In genomic region chr18:74511823-74512222, GRCh38 we compare ENCODE assay signal across 30 cellular contexts. TPM values are rescaled to one million over a fixed set of nuclear protein-coding genes. Genes with fewer than 3 reads are reported as not detected.
DNase-seq lines count a peak whose midpoint lies in the region; ATAC-seq, FAIRE-seq and TF ChIP-seq lines count a peak whose summit lies in the region.
"Had no signal": no experiment of that assay in that cellular context is flagged by ENCODE, and none has a peak within 500 bp of the region (broad histone marks: within the 10 kb centered on the region; RNA-seq: fewer than 3 reads in every experiment).

No MANE protein-coding gene starts in this region.

- FAIRE-seq in RCC 7860 (lab: Jason Lieb, UNC), result no peak
- FAIRE-seq: bronchial epithelial cell, HepG2, islet of Langerhans had no signal

- in situ Hi-C loops in Panc1 (cut with HindIII; ENCODE audit: low pct_unique_long_range_greater_than_20kb, low sequenced_read_pairs), result no loop called here

- no peak for TF ChIP-seq CTCF in Panc1 (IDR thresholded peaks at IDR 0.05)
- no peak for TF ChIP-seq CTCF in coronary artery (IDR thresholded peaks at IDR 0.05)
- TF ChIP-seq CTCF in osteoblast (IDR thresholded peaks at IDR 0.05; ENCODE audit: extremely low read depth, low read depth, low read length), result no peak

- H3K9me3 ChIP-seq in Panc1 (ENCODE audit: control insufficient read depth, insufficient read depth, low read depth, low read length), result no peaks in the 10 kb centered on the region
- no peaks in the 10 kb centered on the region for H3K9me3 ChIP-seq in osteoblast (ENCODE audit: low read depth, low read length)
- H3K9me3 ChIP-seq: BLaER1 treated with 17β-estradiol and CSF1 and Interleukin-3, amounts not matched to agents 10 nM and 100 nM; colonic mucosa; HAP-1; neutrophil; thoracic aorta had no signal

- H3K79me2 ChIP-seq in osteoblast (ENCODE audit: insufficient read depth, low read length), result no peaks in the 10 kb centered on the region

- 0 out of 2 replicates have a peak, but pooled peaks cover 4% of the 10 kb centered on the region for H3K4me1 ChIP-seq in Panc1 (ENCODE audit: control insufficient read depth, insufficient read depth, low read length)
- H3K4me1 ChIP-seq in osteoblast (ENCODE audit: insufficient read depth, low read length), result no peaks in the 10 kb centered on the region
- H3K4me1 ChIP-seq: colonic mucosa, HAP-1 had no signal

- no peaks in the 10 kb centered on the region for H3K27me3 ChIP-seq in Panc1 (ENCODE audit: control insufficient read depth, insufficient read depth, low read length)
- no peaks in the 10 kb centered on the region for H3K27me3 ChIP-seq in osteoblast (ENCODE audit: insufficient read depth, low read length)
- H3K27me3 ChIP-seq: BLaER1 treated with 17β-estradiol and CSF1 and Interleukin-3, amounts not matched to agents 10 nM and 100 nM; colonic mucosa; neutrophil had no signal

- POLR2A ChIA-PET in Panc1 (lab: Charles Lee), result no interaction called here

- H3K27ac ChIP-seq in Panc1 (ENCODE audit: low read length) (no peak overlapping the region), coronary artery (no peak overlapping the region), temporal lobe (ENCODE audit: low read depth, low read length) (peak overlapping the region; percentile 99), osteoblast (ENCODE audit: low read depth, low read length) (no peak overlapping the region)
- H3K27ac ChIP-seq: BLaER1 treated with 17β-estradiol and CSF1 and Interleukin-3, amounts not matched to agents 10 nM and 100 nM; colonic mucosa; neutrophil; thoracic aorta had no signal

- no peak overlapping the region for H3K4me2 ChIP-seq in osteoblast (ENCODE audit: insufficient read depth, low read length)
- H3K4me2 ChIP-seq: BLaER1 treated with 17β-estradiol and CSF1 and Interleukin-3, amounts not matched to agents 10 nM and 100 nM had no signal

- H3K4me3 ChIP-seq in Panc1 (ENCODE audit: low read depth in 2 of 2, low read length in 2 of 2), result no peak overlapping the region
- no peak overlapping the region for H3K4me3 ChIP-seq in coronary artery
- no peak overlapping the region for H3K4me3 ChIP-seq in osteoblast (ENCODE audit: insufficient read depth, low read length)
- H3K4me3 ChIP-seq: BLaER1 treated with 17β-estradiol and CSF1 and Interleukin-3, amounts not matched to agents 10 nM and 100 nM; colonic mucosa; HAP-1; thoracic aorta had no signal

- intact Hi-C loops in Panc1 (cut with micrococcal nuclease; ENCODE audit: unreplicated experiment), result no loop called here

- no TSS peak for BruUV-seq in Panc1 (replicated peaks; lab: Mats Ljungman, UMichigan)

- CTCF ChIA-PET in Panc1 (lab: Charles Lee), result no interaction called here

- ATAC-seq in Panc1 (peak; percentile 20), HG02610 (IDR thresholded peaks at IDR 0.05; ENCODE audit: unreplicated experiment) (no peak)
- ATAC-seq: HepG2; naive thymus-derived CD4-positive, alpha-beta T cell; SK-N-SH treated with all-trans-retinoic acid at 6 μM for 48 hours had no signal

- no peak for DNase-seq in Panc1 (ENCODE audit: low read depth, low spot score)
- DNase-seq in coronary artery (ENCODE audit: low spot score), result peak; percentile 69
- peak; percentile 75 for DNase-seq in myocyte (ENCODE audit: low read depth)
- no peak for DNase-seq in RCC 7860 (ENCODE audit: low spot score)
- no peak for DNase-seq in osteoblast (ENCODE audit: insufficient read length, low spot score, missing footprints)
- DNase-seq: activated CD4-positive, alpha-beta memory T cell treated with anti-CD3 and anti-CD28 coated beads for 36 hours; colonic mucosa; effector memory CD4-positive, alpha-beta T cell; EL; glutamatergic neuron; Karpas-422; naive thymus-derived CD4-positive, alpha-beta T cell; NCI-H1417; NCI-H2029 treated with DMSO at 0.1 percent for 48 hours; NCI-H526 treated with DMSO at 0.1 percent for 48 hours; NK-92 treated with Interleukin-12 subunit alpha and Interleukin-12 subunit beta, amount 100 ng/mL, for 24 hours; stimulated activated naive CD4-positive, alpha-beta T cell had no signal

- H2AFZ ChIP-seq in osteoblast (ENCODE audit: low read length), result no peak overlapping the region

- peaks cover 13% of the 10 kb centered on the region; the same call in 1 of the 2 replicates for H3K36me3 ChIP-seq in Panc1 (ENCODE audit: control insufficient read depth, insufficient read depth, low read length)
- peaks cover 38% of the 10 kb centered on the region for H3K36me3 ChIP-seq in osteoblast (ENCODE audit: insufficient read depth, low read length)

- peaks cover 3% of the 10 kb centered on the region for H4K20me1 ChIP-seq in osteoblast (ENCODE audit: insufficient read depth, low read length)

RNA-seq across cellular contexts. Expression of gene CNDP2, which starts 15.7 kb away (rescaled TPM):
- total RNA-seq in Panc1 (2021; ENCODE audit: unreplicated experiment), result 310 TPM
- 250 TPM for polyA plus RNA-seq in Panc1 (2012; ENCODE audit: insufficient read length)
- 58.0 and 66.5 TPM in 2 replicates for total RNA-seq in myocyte
- polyA plus RNA-seq in myocyte (2012), result 64.7 TPM
- total RNA-seq in temporal lobe, result 35.7 TPM
- total RNA-seq in osteoblast, result 25.3 and 27.7 TPM in 2 replicates

RNA-seq across cellular contexts. Expression of gene CNDP1, which starts 22.5 kb away (rescaled TPM):
- total RNA-seq in Panc1 (2021; ENCODE audit: unreplicated experiment), result not detected
- not detected for polyA plus RNA-seq in Panc1 (2012; ENCODE audit: insufficient read length)
- not detected in 2 replicates for total RNA-seq in myocyte
- polyA plus RNA-seq in myocyte (2012), result not detected
- 0.49 TPM for total RNA-seq in temporal lobe
- total RNA-seq in osteoblast, result not detected in 2 replicates
- total RNA-seq: activated CD4-positive, alpha-beta memory T cell treated with anti-CD3 and anti-CD28 coated beads for 36 hours; bronchial epithelial cell; epithelial cell of proximal tubule; HepG2; pulmonary artery endothelial cell; skeletal muscle tissue; thoracic aorta had no signal

RNA-seq across cellular contexts. Expression of gene DIPK1C, which starts 54.7 kb away (rescaled TPM):
- 0.26 TPM for total RNA-seq in Panc1 (2021; ENCODE audit: unreplicated experiment)
- polyA plus RNA-seq in Panc1 (2012; ENCODE audit: insufficient read length), result 0.86 TPM
- not detected in 2 replicates for total RNA-seq in myocyte
- polyA plus RNA-seq in myocyte (2012), result not detected
- total RNA-seq in temporal lobe, result 5.2 TPM
- not detected in 2 replicates for total RNA-seq in osteoblast
- total RNA-seq: activated CD4-positive, alpha-beta memory T cell treated with anti-CD3 and anti-CD28 coated beads for 36 hours; bronchial epithelial cell; epithelial cell of proximal tubule; HepG2; naive thymus-derived CD4-positive, alpha-beta T cell; pulmonary artery endothelial cell; thoracic aorta had no signal
- polyA plus RNA-seq: naive thymus-derived CD4-positive, alpha-beta T cell had no signal

Comparison
In these comparisons a context has a peak if more than half of its experiments do, and no peak if none do; other contexts are left out.
1. DNase-seq: peak in coronary artery (single experiment) and myocyte (single experiment); none in Panc1 (single experiment), RCC 7860 (single experiment) and osteoblast (single experiment).